27 cellular contexts compared by ENCODE assay signal in the genomic region with DNA sequence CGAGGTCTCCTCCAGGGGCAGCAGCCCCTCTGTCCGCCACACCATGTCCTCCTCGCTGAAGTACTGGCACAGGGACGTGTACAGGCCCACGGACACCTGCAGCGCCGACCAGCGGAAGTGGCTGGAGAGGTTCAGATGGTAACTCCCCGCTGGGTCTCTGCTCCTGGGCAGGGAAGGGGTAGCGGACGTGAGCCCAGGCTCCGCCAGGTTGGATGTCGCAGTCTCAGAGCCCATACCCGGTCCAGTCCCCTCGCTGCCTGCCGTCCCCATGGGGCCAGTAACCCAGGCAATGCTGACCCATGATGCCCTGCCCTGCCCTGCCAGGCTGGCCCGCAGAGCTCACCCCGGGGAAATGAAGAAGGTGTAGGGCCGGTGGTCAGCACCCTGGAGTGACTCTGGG. TPM values are rescaled to one million over a fixed set of nuclear protein-coding genes. Genes with fewer than 3 reads are reported as not detected.
"Had no signal": no experiment of that assay in that cellular context is flagged by ENCODE, and none has a peak within 500 bp of the region (broad histone marks: within the 10 kb centered on the region; RNA-seq: fewer than 3 reads in every experiment).

No MANE protein-coding gene starts in this region.

- H3K4me3 ChIP-seq: stomach, suprapubic skin, testis, thoracic aorta, thyroid gland, tibial artery, transverse colon, upper lobe of left lung, upper lobe of right lung, uterus, vagina had no signal

- H3K36me3 ChIP-seq: uterus had no signal

- DNase-seq: stimulated activated CD4-positive, alpha-beta T cell treated with anti-CD3 and anti-CD28 coated beads, Interleukin-2, amount 100 ng/mL, for 48 hours; stimulated activated CD4-positive, alpha-beta T cell treated with anti-CD3 and anti-CD28 coated beads, Interleukin-4, amount 100 ng/mL, for 1 hour; stimulated activated CD4-positive, alpha-beta T cell treated with anti-CD3 and anti-CD28 coated beads, Interleukin-4, amount 100 ng/mL, for 24 hours; stimulated activated CD4-positive, alpha-beta T cell treated with anti-CD3 and anti-CD28 coated beads, Interleukin-4, amount 100 ng/mL, for 4 hours; stimulated activated CD8-positive, alpha-beta memory T cell treated with anti-CD3 and anti-CD28 coated beads, Interleukin-4, amount 100 ng/mL, for 48 hours; stimulated activated naive B cell treated with anti-CD40 and anti-IgM and Interleukin-4, amounts not matched to agents 10 μg/mL and 1 μg/mL and 100 μg/mL, for 72 hours; stimulated activated naive CD4-positive, alpha-beta T cell; stimulated activated naive CD4-positive, alpha-beta T cell treated with Interleukin-2 at 50 U/mL for 16 hours; stimulated activated naive CD8-positive, alpha-beta T cell treated with anti-CD3 and anti-CD28 coated beads, Interleukin-15, amount 100 ng/mL, for 72 hours; stimulated activated naive CD8-positive, alpha-beta T cell treated with anti-CD3 and anti-CD28 coated beads, Interleukin-15, Interleukin-2, amounts not matched to agents 100 U/mL and 50 U/mL, for 24 hours; stomach; substantia nigra; testis; thyroid gland; tibial artery; transverse colon; trophoblast cell; upper lobe of left lung; upper lobe of right lung; uterus had no signal

- H3K27ac Mint-ChIP-seq: stimulated activated effector memory CD8-positive, alpha-beta T cell treated with anti-CD3 and anti-CD28 coated beads, Interleukin-12 subunit alpha, Interleukin-12 subunit beta, amount 100 ng/mL, for 72 hours; stimulated activated memory B cell treated with anti-CD40 and anti-IgM and Interleukin-4, amounts not matched to agents 10 μg/mL and 1 μg/mL and 100 μg/mL, for 72 hours; stimulated activated naive B cell treated with anti-CD40 and anti-IgM and Interleukin-4, amounts not matched to agents 10 μg/mL and 1 μg/mL and 100 μg/mL, for 72 hours; stimulated activated naive CD8-positive, alpha-beta T cell treated with anti-CD3 and anti-CD28 coated beads, Interleukin-15, amount 100 ng/mL, for 72 hours; stimulated activated naive CD8-positive, alpha-beta T cell treated with anti-CD3 and anti-CD28 coated beads, Interleukin-15, Interleukin-2, amounts not matched to agents 100 ng/mL and 50 ng/mL, for 24 hours; type B pancreatic cell had no signal

- H3K27ac ChIP-seq: stomach, suprapubic skin, testis, thoracic aorta, thyroid gland, tibial artery, transverse colon, upper lobe of left lung, upper lobe of right lung, uterus, vagina had no signal

- H3K9me3 ChIP-seq: stomach, suprapubic skin, testis, thoracic aorta, thyroid gland, tibial artery, transverse colon, upper lobe of left lung, upper lobe of right lung, uterus, vagina had no signal

- H3K4me1 Mint-ChIP-seq: stimulated activated memory B cell treated with anti-CD40 and anti-IgM and Interleukin-4, amounts not matched to agents 10 μg/mL and 1 μg/mL and 100 μg/mL, for 72 hours; stimulated activated naive B cell treated with anti-CD40 and anti-IgM and Interleukin-4, amounts not matched to agents 10 μg/mL and 1 μg/mL and 100 μg/mL, for 72 hours; stimulated activated naive CD8-positive, alpha-beta T cell treated with anti-CD3 and anti-CD28 coated beads, Interleukin-15, amount 100 ng/mL, for 72 hours had no signal

- H3K27me3 Mint-ChIP-seq: stimulated activated memory B cell treated with anti-CD40 and anti-IgM and Interleukin-4, amounts not matched to agents 10 μg/mL and 1 μg/mL and 100 μg/mL, for 72 hours; stimulated activated naive B cell treated with anti-CD40 and anti-IgM and Interleukin-4, amounts not matched to agents 10 μg/mL and 1 μg/mL and 100 μg/mL, for 72 hours; stimulated activated naive CD8-positive, alpha-beta T cell treated with anti-CD3 and anti-CD28 coated beads, Interleukin-15, amount 100 ng/mL, for 72 hours; stimulated activated naive CD8-positive, alpha-beta T cell treated with anti-CD3 and anti-CD28 coated beads, Interleukin-15, Interleukin-2, amounts not matched to agents 100 ng/mL and 50 ng/mL, for 24 hours; type B pancreatic cell had no signal

- H3K4me1 ChIP-seq: suprapubic skin, testis, tibial artery, transverse colon, upper lobe of left lung, upper lobe of right lung, uterus, vagina had no signal

- ATAC-seq: stimulated activated effector memory CD8-positive, alpha-beta T cell treated with anti-CD3 and anti-CD28 coated beads, Interleukin-12 subunit alpha, Interleukin-12 subunit beta, amount 100 ng/mL, for 72 hours; stimulated activated memory B cell treated with anti-CD40 and anti-IgM and Interleukin-4, amounts not matched to agents 10 μg/mL and 1 μg/mL and 100 μg/mL, for 72 hours; stimulated activated naive B cell treated with anti-CD40 and anti-IgM and Interleukin-4, amounts not matched to agents 10 μg/mL and 1 μg/mL and 100 μg/mL, for 72 hours; stimulated activated naive CD8-positive, alpha-beta T cell treated with anti-CD3 and anti-CD28 coated beads, Interleukin-15, amount 100 ng/mL, for 72 hours; stimulated activated naive CD8-positive, alpha-beta T cell treated with anti-CD3 and anti-CD28 coated beads, Interleukin-15, Interleukin-2, amounts not matched to agents 100 U/mL and 50 U/mL, for 24 hours; upper lobe of right lung had no signal

- H3K9me3 Mint-ChIP-seq: stimulated activated effector memory CD8-positive, alpha-beta T cell treated with anti-CD3 and anti-CD28 coated beads, Interleukin-12 subunit alpha, Interleukin-12 subunit beta, amount 100 ng/mL, for 72 hours; stimulated activated memory B cell treated with anti-CD40 and anti-IgM and Interleukin-4, amounts not matched to agents 10 μg/mL and 1 μg/mL and 100 μg/mL, for 72 hours; stimulated activated naive B cell treated with anti-CD40 and anti-IgM and Interleukin-4, amounts not matched to agents 10 μg/mL and 1 μg/mL and 100 μg/mL, for 72 hours; stimulated activated naive CD8-positive, alpha-beta T cell treated with anti-CD3 and anti-CD28 coated beads, Interleukin-15, amount 100 ng/mL, for 72 hours; stimulated activated naive CD8-positive, alpha-beta T cell treated with anti-CD3 and anti-CD28 coated beads, Interleukin-15, Interleukin-2, amounts not matched to agents 100 ng/mL and 50 ng/mL, for 24 hours; type B pancreatic cell had no signal

- H3K4me3 Mint-ChIP-seq: stimulated activated effector memory CD8-positive, alpha-beta T cell treated with anti-CD3 and anti-CD28 coated beads, Interleukin-12 subunit alpha, Interleukin-12 subunit beta, amount 100 ng/mL, for 72 hours; stimulated activated memory B cell treated with anti-CD40 and anti-IgM and Interleukin-4, amounts not matched to agents 10 μg/mL and 1 μg/mL and 100 μg/mL, for 72 hours; stimulated activated naive B cell treated with anti-CD40 and anti-IgM and Interleukin-4, amounts not matched to agents 10 μg/mL and 1 μg/mL and 100 μg/mL, for 72 hours; stimulated activated naive CD8-positive, alpha-beta T cell treated with anti-CD3 and anti-CD28 coated beads, Interleukin-15, amount 100 ng/mL, for 72 hours; stimulated activated naive CD8-positive, alpha-beta T cell treated with anti-CD3 and anti-CD28 coated beads, Interleukin-15, Interleukin-2, amounts not matched to agents 100 ng/mL and 50 ng/mL, for 24 hours; type B pancreatic cell had no signal

- H3K27me3 ChIP-seq: stomach, suprapubic skin, testis, thyroid gland, tibial artery, transverse colon, upper lobe of left lung, upper lobe of right lung, uterus, vagina had no signal

RNA-seq across cellular contexts. Expression of gene RAB26, which starts 46.0 kb away (rescaled TPM):
- total RNA-seq: thoracic aorta had no signal
